In the genomic region with DNA sequence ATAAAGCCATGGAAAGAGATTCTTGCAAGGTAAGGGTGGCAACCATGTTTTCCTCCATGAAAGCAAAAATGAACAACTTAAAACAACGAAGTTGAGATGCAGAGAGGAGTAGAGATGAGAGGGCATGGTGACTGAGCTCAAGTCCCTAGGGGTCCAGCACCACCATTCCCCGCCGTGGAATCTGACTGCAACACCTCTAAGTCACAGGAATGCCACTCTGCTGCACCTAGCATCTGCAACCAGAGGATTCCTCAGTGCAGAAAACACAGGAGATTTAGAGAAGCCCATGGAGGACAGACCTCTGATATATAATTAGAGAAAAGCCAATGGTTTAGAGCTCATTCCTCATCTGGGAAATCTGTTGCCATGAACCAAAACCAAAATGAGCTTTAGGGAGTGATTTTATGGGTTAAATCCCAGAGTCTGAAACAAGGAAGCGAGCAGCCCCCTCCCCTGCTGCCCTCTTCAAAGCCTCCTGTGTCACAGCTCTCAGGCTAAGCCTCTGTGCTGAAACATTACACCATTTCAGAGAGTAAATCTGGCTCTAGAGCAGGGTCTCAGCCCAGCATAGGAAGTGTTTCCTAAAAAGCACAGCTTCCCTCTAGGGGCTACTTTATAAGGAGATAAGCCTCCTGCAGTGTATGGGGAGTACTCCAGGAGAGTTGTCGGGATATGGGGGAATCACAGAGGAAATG, we compare ENCODE assay signal across 25 cellular contexts.
A peak's percentile ranks its signal among the peaks of the same experiment; 100 is the strongest.
DNase-seq lines count a peak whose midpoint lies in the region; ATAC-seq, FAIRE-seq and TF ChIP-seq lines count a peak whose summit lies in the region.
"Had no signal": no experiment of that assay in that cellular context is flagged by ENCODE, and none has a peak within 500 bp of the region (broad histone marks: within the 10 kb centered on the region; RNA-seq: fewer than 3 reads in every experiment).

No MANE protein-coding gene starts in this region.

- H3K4me2 ChIP-seq in mesendoderm (ENCODE audit: low read length), result no peak overlapping the region
- H3K4me2 ChIP-seq: KMS-11 had no signal

- no peak overlapping the region for H2AK5ac ChIP-seq in mesendoderm (ENCODE audit: low read length)

- H3K4me3 Mint-ChIP-seq in chondrocyte (ENCODE audit: unreplicated experiment), result no peak overlapping the region
- H3K4me3 Mint-ChIP-seq: activated naive CD8-positive, alpha-beta T cell treated with anti-CD3 and anti-CD28 coated beads, Interleukin-2, amount 50 U/mL, for 24 hours; HFFc6 had no signal

- WGBS in mesendoderm (ENCODE audit: extremely low coverage, insufficient coverage, low lambda C conversion rate), result no CpG with 5 or more reads among the region's 5 CpGs

- no peaks in the 10 kb centered on the region for H3K79me1 ChIP-seq in mesendoderm (ENCODE audit: low read length)

- H3K18ac ChIP-seq in mesendoderm (ENCODE audit: low read length), result peak overlapping the region; percentile 95

- H3K27me3 ChIP-seq in mesendoderm (ENCODE audit: insufficient read depth, low read length, poor library complexity), result no peaks in the 10 kb centered on the region
- H3K27me3 ChIP-seq: left lung, suprapubic skin had no signal

- H3K36me3 ChIP-seq in mesendoderm (ENCODE audit: control insufficient read depth, insufficient read depth, low read length), result no peaks in the 10 kb centered on the region
- H3K36me3 ChIP-seq: left lung, suprapubic skin had no signal

- peaks cover 34% of the 10 kb centered on the region for H3K4me1 Mint-ChIP-seq in chondrocyte (ENCODE audit: low read depth)
- H3K4me1 Mint-ChIP-seq: activated naive CD8-positive, alpha-beta T cell treated with anti-CD3 and anti-CD28 coated beads, Interleukin-2, amount 50 U/mL, for 24 hours had no signal

- no peak for TF ChIP-seq CTCF in chondrocyte (IDR thresholded peaks at IDR 0.05)

- H3K9me3 Mint-ChIP-seq in chondrocyte (ENCODE audit: low read depth), result peaks cover 2% of the 10 kb centered on the region

- peak overlapping the region; percentile 92 for H2BK5ac ChIP-seq in mesendoderm (ENCODE audit: low read length)

- H2BK120ac ChIP-seq in mesendoderm (ENCODE audit: low read depth, low read length), result peak overlapping the region; percentile 93

- no peaks in the 10 kb centered on the region for H3K27me3 Mint-ChIP-seq in chondrocyte (ENCODE audit: low read depth)
- H3K27me3 Mint-ChIP-seq: activated naive CD8-positive, alpha-beta T cell treated with anti-CD3 and anti-CD28 coated beads, Interleukin-2, amount 50 U/mL, for 24 hours had no signal

- no peak for ATAC-seq in GM19397 (IDR thresholded peaks at IDR 0.05; ENCODE audit: unreplicated experiment)
- no peak for ATAC-seq in HG02678 (IDR thresholded peaks at IDR 0.05; ENCODE audit: unreplicated experiment)
- ATAC-seq: activated naive CD8-positive, alpha-beta T cell treated with anti-CD3 and anti-CD28 coated beads, Interleukin-2, amount 50 U/mL, for 24 hours; left lung; mucosa of descending colon had no signal

- no peaks in the 10 kb centered on the region for H3K79me2 ChIP-seq in mesendoderm (ENCODE audit: control insufficient read depth, insufficient read depth, low read length)

- peak overlapping the region; percentile 80 for H3K56ac ChIP-seq in mesendoderm (ENCODE audit: low read length)

- H3K9ac ChIP-seq in mesendoderm (ENCODE audit: low read length), result peak overlapping the region; percentile 7
- H3K9ac ChIP-seq: KMS-11 had no signal

- no peaks in the 10 kb centered on the region for H3K36me3 Mint-ChIP-seq in chondrocyte (ENCODE audit: low read depth)

- H2BK15ac ChIP-seq in mesendoderm (replicated peaks; ENCODE audit: low read depth), result peak overlapping the region; percentile 76

- no peak overlapping the region for H4K5ac ChIP-seq in mesendoderm (ENCODE audit: low read length)

- peak; percentile 48 for DNase-seq in NCI-H2029 treated with DMSO at 0.1 percent for 48 hours (lab: John Stamatoyannopoulos, UW)
- DNase-seq in chondrocyte (ENCODE audit: low spot score), result no peak
- DNase-seq in mesendoderm, result peak; percentile 91
- no peak for DNase-seq in GM12892 (ENCODE audit: insufficient read length)
- DNase-seq in NK-92 treated with Interleukin-12 subunit alpha and Interleukin-12 subunit beta, amount 100 ng/mL, for 24 hours (lab: John Stamatoyannopoulos, UW), result no peak
- DNase-seq: activated CD4-positive, alpha-beta T cell treated with anti-CD3 and anti-CD28 coated beads, Interleukin-2, amount 50 U/mL, for 1 hour; activated CD8-positive, alpha-beta memory T cell treated with anti-CD3 and anti-CD28 coated beads, Interleukin-2, amount 50 U/mL, for 4 hours; activated effector memory CD4-positive, alpha-beta T cell treated with Interleukin-2 at 50 U/mL for 16 hours; activated naive CD8-positive, alpha-beta T cell treated with anti-CD3 and anti-CD28 coated beads, Interleukin-2, amount 50 U/mL, for 24 hours; dermis blood vessel endothelial cell; DMS 273 treated with DMSO at 0.1 percent for 48 hours; foreskin fibroblast; HFFc6; left lung; mucosa of descending colon; NCI-H226; nucleus accumbens; SW 1271 had no signal

- no peak overlapping the region for H4K8ac ChIP-seq in mesendoderm (ENCODE audit: low read depth, low read length)

- peaks cover 20% of the 10 kb centered on the region for H3K4me1 ChIP-seq in mesendoderm (ENCODE audit: control insufficient read depth, low read depth, low read length)
- H3K4me1 ChIP-seq: left lung had no signal

- TF ChIP-seq POLR2A in GM12892 (IDR thresholded peaks at IDR 0.05; ENCODE audit: low read depth, low read length), result no peak

- H3K27ac Mint-ChIP-seq in chondrocyte (ENCODE audit: unreplicated experiment), result peak overlapping the region; percentile 75
- H3K27ac Mint-ChIP-seq: activated naive CD8-positive, alpha-beta T cell treated with anti-CD3 and anti-CD28 coated beads, Interleukin-2, amount 50 U/mL, for 24 hours; HFFc6 had no signal

- peak overlapping the region; percentile 98 for H3K4ac ChIP-seq in mesendoderm (ENCODE audit: low read depth, low read length)

- FAIRE-seq in G401.6 (lab: Jason Lieb, UNC) (peak; percentile 72), GM12892 (lab: Jason Lieb, UNC) (no peak)

- no peak overlapping the region for H3K23ac ChIP-seq in mesendoderm (ENCODE audit: low read length)

- H3K27ac ChIP-seq in mesendoderm (ENCODE audit: low read depth, low read length), result peak overlapping the region; percentile 65
- H3K27ac ChIP-seq: epithelial cell of prostate, KMS-11, left lung, RWPE1, suprapubic skin had no signal

- H3K4me3 ChIP-seq in mesendoderm (ENCODE audit: low read length), result no peak overlapping the region
- H3K4me3 ChIP-seq: left lung, mucosa of descending colon, suprapubic skin had no signal

Comparison
In these comparisons a context has a peak if more than half of its experiments do, and no peak if none do; other contexts are left out.
1. DNase-seq: peak in NCI-H2029 treated with DMSO at 0.1 percent for 48 hours (single experiment) and mesendoderm (single experiment); none in chondrocyte (single experiment), GM12892 (single experiment) and NK-92 treated with Interleukin-12 subunit alpha and Interleukin-12 subunit beta, amount 100 ng/mL, for 24 hours (single experiment).